In the genomic region with DNA sequence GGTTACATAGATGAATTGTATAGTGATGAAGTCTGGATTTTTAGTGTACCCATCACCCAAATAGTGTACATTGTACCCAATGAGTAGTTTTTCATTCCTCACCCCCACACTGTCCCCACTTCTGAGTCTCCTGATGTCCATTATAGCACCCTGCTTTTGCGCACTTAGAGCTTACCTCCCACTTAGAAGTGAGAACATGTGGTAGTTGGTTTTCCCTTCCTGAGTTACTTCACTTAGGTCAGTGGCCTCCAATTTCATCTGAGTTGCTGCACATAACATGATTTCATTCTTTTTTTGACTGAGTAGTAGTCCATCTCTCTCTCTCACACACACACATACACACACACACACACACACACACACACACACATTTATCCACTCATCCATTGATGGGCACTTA, we compare ENCODE assay signal across 35 cellular contexts. TPM values are rescaled to one million over a fixed set of nuclear protein-coding genes. Genes with fewer than 3 reads are reported as not detected.
"Had no signal": no experiment of that assay in that cellular context is flagged by ENCODE, and none has a peak within 500 bp of the region (broad histone marks: within the 10 kb centered on the region; RNA-seq: fewer than 3 reads in every experiment).

No MANE protein-coding gene starts in this region.

- H3K4me3 ChIP-seq: MG63, Peyer's patch, SJSA1 had no signal

- H3K36me3 Mint-ChIP-seq: activated naive CD8-positive, alpha-beta T cell treated with anti-CD3 and anti-CD28 coated beads for 36 hours had no signal

- H3K27ac ChIP-seq: brain microvascular endothelial cell, Peyer's patch, SJSA1 had no signal

- H3K4me3 Mint-ChIP-seq: activated CD4-positive, alpha-beta T cell treated with anti-CD3 and anti-CD28 coated beads, Interleukin-2, amount 10 ng/mL, durations not matched to agents 24 days and 14 days; activated CD8-positive, alpha-beta T cell treated with anti-CD3 and anti-CD28 coated beads for 36 hours; activated naive CD8-positive, alpha-beta T cell treated with anti-CD3 and anti-CD28 coated beads for 36 hours; activated T-cell treated with anti-CD3 and anti-CD28 coated beads, Interleukin-2, amount 50 U/mL, for 72 hours; activated T-helper 17 cell treated with anti-CD3 and anti-CD28 coated beads, Interleukin-2, amount 50 U/mL, for 72 hours; T-helper 1 cell treated with Interleukin-12 subunit alpha and Interleukin-12 subunit beta and Interleukin-4 antibody, amounts not matched to agents 30 μg/mL and 1 μg/mL, for 36 hours; T-helper 2 cell treated with Interferon-gamma antibody and Interleukin-4, amounts not matched to agents 5 μg/mL and 100 μg/mL, for 36 hours had no signal

- H3K9ac ChIP-seq: SK-N-SH had no signal

- H3K4me2 ChIP-seq: SK-N-SH had no signal

- H3K9me3 Mint-ChIP-seq: activated T-helper 17 cell treated with anti-CD3 and anti-CD28 coated beads, Interleukin-2, amount 50 U/mL, for 72 hours had no signal

- H3K36me3 ChIP-seq: brain microvascular endothelial cell, MG63, Peyer's patch, SJSA1 had no signal

- H3K27me3 ChIP-seq: brain microvascular endothelial cell, MG63, Peyer's patch, SJSA1 had no signal

- ATAC-seq: activated CD8-positive, alpha-beta T cell treated with anti-CD3 and anti-CD28 coated beads for 36 hours; activated T-cell treated with anti-CD3 and anti-CD28 coated beads, Interleukin-2, amount 50 U/mL, for 72 hours; activated T-helper 17 cell treated with anti-CD3 and anti-CD28 coated beads, Interleukin-2, amount 50 U/mL, for 72 hours; PC-3 had no signal

- H3K9me3 ChIP-seq: MG63, Peyer's patch, SJSA1, SK-N-SH had no signal

- DNase-seq: activated CD4-positive, alpha-beta T cell treated with anti-CD3 and anti-CD28 coated beads, Interleukin-2, amount 10 ng/mL, durations not matched to agents 24 days and 14 days; activated CD4-positive, alpha-beta T cell treated with anti-CD3 and anti-CD28 coated beads, Interleukin-2, amount 50 U/mL, for 4 hours; activated CD8-positive, alpha-beta T cell treated with anti-CD3 and anti-CD28 coated beads for 36 hours; activated effector memory CD4-positive, alpha-beta T cell treated with anti-CD3 and anti-CD28 coated beads, Interleukin-2, amount 50 U/mL, for 16 hours; activated naive CD4-positive, alpha-beta T cell; activated naive CD4-positive, alpha-beta T cell treated with anti-CD3 and anti-CD28 coated beads, Interleukin-2, amount 50 U/mL, for 16 hours; activated naive CD8-positive, alpha-beta T cell treated with anti-CD3 and anti-CD28 coated beads for 36 hours; activated T-cell treated with anti-CD3 and anti-CD28 coated beads, Interleukin-2, amount 50 U/mL, for 1 hour; activated T-cell treated with anti-CD3 and anti-CD28 coated beads, Interleukin-2, amount 50 U/mL, for 72 hours; amniotic stem cell; aorta; brain microvascular endothelial cell; Kasumi-1; KG1; MG63; NCI-H1092 treated with DMSO at 0.1 percent for 48 hours; NCI-H1417 treated with DMSO at 0.1 percent for 48 hours; NCI-H187 treated with DMSO at 0.1 percent for 48 hours; NCI-H2081; NCI-H2171 treated with DMSO at 0.1 percent for 48 hours; NCI-H2227 treated with DMSO at 0.1 percent for 48 hours; NCI-H446; NCI-H510A treated with DMSO at 0.1 percent for 48 hours; NCI-H69; NCI-H82; NK-92 treated with Interleukin-12 subunit alpha and Interleukin-12 subunit beta, amount 100 ng/mL, for 24 hours; PC-3; Peyer's patch; RPMI8226; SHP77 treated with DMSO at 0.1 percent for 48 hours; SK-N-SH had no signal

- H3K27ac Mint-ChIP-seq: activated CD4-positive, alpha-beta T cell treated with anti-CD3 and anti-CD28 coated beads, Interleukin-2, amount 10 ng/mL, durations not matched to agents 24 days and 14 days; activated CD8-positive, alpha-beta T cell treated with anti-CD3 and anti-CD28 coated beads for 36 hours; activated naive CD8-positive, alpha-beta T cell treated with anti-CD3 and anti-CD28 coated beads for 36 hours; activated T-cell treated with anti-CD3 and anti-CD28 coated beads, Interleukin-2, amount 50 U/mL, for 72 hours; activated T-helper 17 cell treated with anti-CD3 and anti-CD28 coated beads, Interleukin-2, amount 50 U/mL, for 72 hours; T-helper 1 cell treated with Interleukin-12 subunit alpha and Interleukin-12 subunit beta and Interleukin-4 antibody, amounts not matched to agents 30 μg/mL and 1 μg/mL, for 36 hours; T-helper 2 cell treated with Interferon-gamma antibody and Interleukin-4, amounts not matched to agents 5 μg/mL and 100 μg/mL, for 36 hours had no signal

RNA-seq across cellular contexts. Expression of gene ALOX5AP, which starts 43.2 kb away (rescaled TPM):
- total RNA-seq: PC-3 had no signal
